Comparison of ENCODE assay signal across 16 cellular contexts in genomic region chr2:191557841-191558240, GRCh38.
"Had no signal": no experiment of that assay in that cellular context is flagged by ENCODE, and none has a peak within 500 bp of the region (broad histone marks: within the 10 kb centered on the region; RNA-seq: fewer than 3 reads in every experiment).

No MANE protein-coding gene starts in this region.

- H3K4me3 Mint-ChIP-seq: activated T-helper 1 cell treated with anti-CD3 and anti-CD28 coated beads, Interleukin-12 subunit alpha, Interleukin-12 subunit beta, Interleukin-2, Interleukin-4 antibody, amounts not matched to agents 30 ng/mL and 10 ng/mL and 1 ng/mL, durations not matched to agents 14 hours and 24 hours and 36 hours; mesothelial cell of epicardium; naive thymus-derived CD8-positive, alpha-beta T cell had no signal

- H3K27ac Mint-ChIP-seq: activated T-helper 1 cell treated with anti-CD3 and anti-CD28 coated beads, Interleukin-12 subunit alpha, Interleukin-12 subunit beta, Interleukin-2, Interleukin-4 antibody, amounts not matched to agents 30 ng/mL and 10 ng/mL and 1 ng/mL, durations not matched to agents 14 hours and 24 hours and 36 hours; mesothelial cell of epicardium; naive thymus-derived CD8-positive, alpha-beta T cell had no signal

- H3K9me3 Mint-ChIP-seq: activated naive CD4-positive, alpha-beta T cell treated with anti-CD3 and anti-CD28 coated beads, Interleukin-2, amount 50 U/mL, for 72 hours; activated T-helper 1 cell treated with anti-CD3 and anti-CD28 coated beads, Interleukin-12 subunit alpha, Interleukin-12 subunit beta, Interleukin-2, Interleukin-4 antibody, amounts not matched to agents 30 ng/mL and 10 ng/mL and 1 ng/mL, durations not matched to agents 14 hours and 24 hours and 36 hours; mesothelial cell of epicardium; naive thymus-derived CD8-positive, alpha-beta T cell had no signal

- H3K36me3 Mint-ChIP-seq: activated naive CD4-positive, alpha-beta T cell treated with anti-CD3 and anti-CD28 coated beads, Interleukin-2, amount 50 U/mL, for 72 hours; mesothelial cell of epicardium; naive thymus-derived CD8-positive, alpha-beta T cell had no signal

- ATAC-seq: left ventricle myocardium superior; naive thymus-derived CD8-positive, alpha-beta T cell; pancreas; psoas muscle; SK-N-SH treated with all-trans-retinoic acid at 6 μM for 48 hours had no signal

- DNase-seq: activated CD4-positive, CD25-positive, alpha-beta regulatory T cell treated with anti-CD3 and anti-CD28 coated beads, Interleukin-2, amount 50 U/mL, for 72 hours; activated gamma-delta T cell treated with Interleukin-2 at 50 U/mL for 16 hours; amniotic stem cell; cerebellar nuclear complex; hippocampal formation; left ventricle myocardium superior; mammary epithelial cell; naive thymus-derived CD8-positive, alpha-beta T cell; pancreas; psoas muscle; stimulated activated CD4-positive, alpha-beta T cell treated with anti-CD3 and anti-CD28 coated beads, Interleukin-12 subunit alpha, Interleukin-12 subunit beta, amount 100 ng/mL, for 4 hours; upper lobe of left lung had no signal
